ENCODE assay signal across 8 cellular contexts in genomic region chr12:27780612-27781408, GRCh38. TPM values are rescaled to one million over a fixed set of nuclear protein-coding genes. Genes with fewer than 3 reads are reported as not detected.
DNase-seq lines count a peak whose midpoint lies in the region; ATAC-seq, FAIRE-seq and TF ChIP-seq lines count a peak whose summit lies in the region.

No MANE protein-coding gene starts in this region.

- peaks cover 40% of the 10 kb centered on the region for H3K79me2 ChIP-seq in endothelial cell of umbilical vein (ENCODE audit: control insufficient read depth, insufficient read depth, low read length)

- ATAC-seq in GM18499 (IDR thresholded peaks at IDR 0.05; ENCODE audit: insufficient read depth, unreplicated experiment) (peak; percentile 20), activated B cell treated with CpG ODN at 0.5 μM for 24 hours (ENCODE audit: low read depth) (peak; percentile 6), naive B cell (ENCODE audit: low read depth in 2 of 2) (peak; percentile 16 to 17)

- H3K4me3 Mint-ChIP-seq in activated B cell treated with CpG ODN at 0.5 μM for 24 hours (peak overlapping the region; percentile 82), naive B cell (peak overlapping the region; percentile 79 to 92 (median 85))

- POLR2A ChIA-PET in activated B cell treated with CpG ODN at 0.5 μM for 24 hours (lab: Charles Lee), result interaction anchor here (0.8 to 2.2 kb wide), 6 partner anchors 8 to 410 kb away, joined by 3 to 26 read pairs (median 4); partner anchors contain the start of genes CCDC91 and MRPS35
- POLR2A ChIA-PET in endothelial cell of umbilical vein (lab: Charles Lee), result no interaction called here

- in situ Hi-C loops in HAP-1 (cut with MboI; ENCODE audit: low sequenced_read_pairs), result no loop called here

- H3K36me3 Mint-ChIP-seq in activated B cell treated with CpG ODN at 0.5 μM for 24 hours (ENCODE audit: low read depth) (peaks cover 8% of the 10 kb centered on the region), naive B cell (no peaks in the 10 kb centered on the region)

- peaks cover 26% of the 10 kb centered on the region for H3K4me1 ChIP-seq in HAP-1
- H3K4me1 ChIP-seq in endothelial cell of umbilical vein (ENCODE audit: control insufficient read depth, extremely low read depth, insufficient read depth, low read length), result peaks cover 29% of the 10 kb centered on the region
- H3K4me1 ChIP-seq in uterus, result peaks cover 0 to 4% of the 10 kb centered on the region in 2 donors

- FAIRE-seq in endothelial cell of umbilical vein (lab: Jason Lieb, UNC) (peak; percentile 73), D721Med (lab: Jason Lieb, UNC) (no peak)

- H3K36me3 ChIP-seq in HAP-1 (replicated peaks) (no peaks in the 10 kb centered on the region; the same call in 1 of the 2 replicates), endothelial cell of umbilical vein (ENCODE audit: control insufficient read depth in 2 of 2, extremely low read depth in 1 of 2, insufficient read depth in 2 of 2, low read length in 2 of 2) (no peaks in the 10 kb centered on the region), uterus (no peaks in the 10 kb centered on the region)

- dilution Hi-C loops in endothelial cell of umbilical vein (cut with MboI; ENCODE audit: extremely low pct_ligation_motif_present, low sequenced_read_pairs), result no loop called here

- DNase-seq in HAP-1 (ENCODE audit: low spot score in 2 of 2) (peak; percentile 29 to 53), M059J (ENCODE audit: low read depth) (peak; percentile 80), activated B cell treated with CpG ODN at 0.5 μM for 24 hours (no peak), endothelial cell of umbilical vein (ENCODE audit: low read depth, low spot score) (peak; percentile 61), naive B cell (no peak), uterus (peak; percentile 29 to 30), D721Med (ENCODE audit: insufficient read length, low spot score) (no peak)

- H3K27ac Mint-ChIP-seq in activated B cell treated with CpG ODN at 0.5 μM for 24 hours, result peak overlapping the region; percentile 70
- H3K27ac Mint-ChIP-seq in naive B cell, result peak overlapping the region in 4 of 6 donors; percentile 43 to 65 (median 54)

- no peaks in the 10 kb centered on the region for H3K27me3 Mint-ChIP-seq in activated B cell treated with CpG ODN at 0.5 μM for 24 hours
- no peaks in the 10 kb centered on the region for H3K27me3 Mint-ChIP-seq in naive B cell

- H3K9me3 Mint-ChIP-seq in activated B cell treated with CpG ODN at 0.5 μM for 24 hours (no peaks in the 10 kb centered on the region), naive B cell (no peaks in the 10 kb centered on the region)

- H3K9me1 ChIP-seq in endothelial cell of umbilical vein (replicated peaks; ENCODE audit: control insufficient read depth, extremely low read depth, insufficient read depth, low read length), result no peaks in the 10 kb centered on the region

- BruUV-seq in endothelial cell of umbilical vein (replicated peaks; lab: Mats Ljungman, UMichigan), result TSS peak; percentile 48

- TF ChIP-seq CTCF in activated B cell treated with CpG ODN at 0.5 μM for 24 hours (IDR thresholded peaks at IDR 0.05), result no peak
- TF ChIP-seq CTCF in endothelial cell of umbilical vein (IDR thresholded peaks at IDR 0.05; ENCODE audit: extremely low read depth in 1 of 2, insufficient read depth in 1 of 2, low read depth in 1 of 2, low read length in 2 of 2), result no peak
- TF ChIP-seq CTCF in uterus (IDR thresholded peaks at IDR 0.05), result no peak
- no peak for TF ChIP-seq CTCF in D721Med (IDR thresholded peaks at IDR 0.05; ENCODE audit: insufficient read depth, missing control alignments)

- H3K27ac ChIP-seq in endothelial cell of umbilical vein (ENCODE audit: insufficient read depth, low read depth, low read length) (peak overlapping the region; percentile 64), uterus (peak overlapping the region; percentile 88 to 97)

- H3K27me3 ChIP-seq in HAP-1 (ENCODE audit: low read depth) (no peaks in the 10 kb centered on the region), endothelial cell of umbilical vein (ENCODE audit: control insufficient read depth in 2 of 2, insufficient read depth in 2 of 2, low read length in 2 of 2) (no peaks in the 10 kb centered on the region), uterus (no peaks in the 10 kb centered on the region)

- H3K4me1 Mint-ChIP-seq in activated B cell treated with CpG ODN at 0.5 μM for 24 hours, result peaks cover 31% of the 10 kb centered on the region
- H3K4me1 Mint-ChIP-seq in naive B cell, result peaks cover 15 to 34% (median 22%) of the 10 kb centered on the region in 3 donors

- H3K4me2 ChIP-seq in endothelial cell of umbilical vein (ENCODE audit: insufficient read depth, low read length), result peak overlapping the region; percentile 60

- CTCF ChIA-PET in activated B cell treated with CpG ODN at 0.5 μM for 24 hours (lab: Charles Lee), result interaction anchor here (1.1 to 1.9 kb wide), 3 partner anchors 40 to 46 kb away, joined by 3 to 5 read pairs (median 4); no protein-coding TSS in a partner anchor
- CTCF ChIA-PET in endothelial cell of umbilical vein (lab: Charles Lee), result interaction anchor here (0.9 to 2.4 kb wide), 8 partner anchors 13 to 391 kb away, joined by 3 to 20 read pairs (median 6); no protein-coding TSS in a partner anchor

- H3K4me3 ChIP-seq in HAP-1 (peak overlapping the region; percentile 40), endothelial cell of umbilical vein (replicated peaks in 1 of 3; ENCODE audit: insufficient read depth in 1 of 3, low read depth in 1 of 3, low read length in 3 of 3) (peak overlapping the region; percentile 18 to 48 (median 43)), uterus (peak overlapping the region; percentile 60 to 65)

- peak overlapping the region; percentile 78 for H3K9ac ChIP-seq in endothelial cell of umbilical vein (replicated peaks; ENCODE audit: extremely low read depth, insufficient read depth, low read length)

- H3K9me3 ChIP-seq in HAP-1, result no peaks in the 10 kb centered on the region
- H3K9me3 ChIP-seq in endothelial cell of umbilical vein (replicated peaks; ENCODE audit: control insufficient read depth, insufficient read depth, low read length), result no peaks in the 10 kb centered on the region
- H3K9me3 ChIP-seq in uterus, result no peaks in the 10 kb centered on the region

- TF ChIP-seq POLR2A in endothelial cell of umbilical vein (IDR thresholded peaks at IDR 0.05; ENCODE audit: low read depth, low read length), result no peak
- TF ChIP-seq POLR2A in uterus (IDR thresholded peaks at IDR 0.05), result no peak

- no peaks in the 10 kb centered on the region for H4K20me1 ChIP-seq in endothelial cell of umbilical vein (replicated peaks; ENCODE audit: control insufficient read depth, extremely low read depth, insufficient read depth, low read length)

- peak overlapping the region; percentile 9 for H2AFZ ChIP-seq in endothelial cell of umbilical vein (ENCODE audit: low read depth, low read length)

- intact Hi-C loops in activated B cell treated with CpG ODN at 0.5 μM for 24 hours (cut with micrococcal nuclease), result loop anchor here (1.0 to 5.0 kb wide), 5 partner anchors 42 to 411 kb away; partner anchors contain the start of genes CCDC91 and MRPS35
- intact Hi-C loops in endothelial cell of umbilical vein (cut with micrococcal nuclease), result loop anchor here (1.0 kb wide), 1 partner anchor 41 kb away; no protein-coding TSS in a partner anchor
- intact Hi-C loops in uterus (cut with DNase I; ENCODE audit: low total_unique reads), result no loop called here

TF ChIP-seq in endothelial cell of umbilical vein, 7 proteins besides CTCF, POLR2A, EP300 and RAD21:
- TF ChIP-seq FOS (IDR thresholded peaks at IDR 0.05; ENCODE audit: borderline replicate concordance, insufficient read depth, low read length), result no peak
- TF ChIP-seq EZH2 (IDR thresholded peaks at IDR 0.05; ENCODE audit: borderline replicate concordance, low read depth, low read length, severe bottlenecking), result no peak
- no peak for TF ChIP-seq GATA2 (IDR thresholded peaks at IDR 0.05; ENCODE audit: insufficient read depth, insufficient read length, low read depth, low read length)
- no peak for TF ChIP-seq MYC (IDR thresholded peaks at IDR 0.05; ENCODE audit: low read depth, low read length)
- TF ChIP-seq POLR2AphosphoS5 (IDR thresholded peaks at IDR 0.05; ENCODE audit: insufficient read depth, low read depth, low read length), result no peak
- no peak for TF ChIP-seq MAX (IDR thresholded peaks at IDR 0.05; ENCODE audit: insufficient read depth, insufficient read length)
- TF ChIP-seq JUN (IDR thresholded peaks at IDR 0.05; ENCODE audit: borderline replicate concordance, insufficient read depth, insufficient read length, low read depth), result no peak

RNA-seq across cellular contexts. Expression of gene MANSC4, which starts 0.8 kb away (rescaled TPM):
- not detected in 2 replicates for total RNA-seq in M059J (2014; rRNA removed; shearing (Covaris generic))
- total RNA-seq in activated B cell treated with CpG ODN at 0.5 μM for 24 hours (not detected in 2 replicates), endothelial cell of umbilical vein (0.65 TPM in 1 of 2 replicates, not detected in the other), uterus (under 1 TPM in 2 of 4 donors, not detected in 2; 0.48 to 0.73 TPM)
- polyA plus RNA-seq in endothelial cell of umbilical vein (0.11 TPM in 1 of 2 replicates, not detected in the other), naive B cell (ENCODE audit: low read depth in 6 of 6) (not detected)
- polyA plus RNA-seq in endothelial cell of umbilical vein (2011; cell fraction: cytosol; rRNA removed), result 0.22 and 0.30 TPM in 2 replicates
- polyA plus RNA-seq in endothelial cell of umbilical vein (2011; cell fraction: nucleus; rRNA removed), result 0.24 and 0.68 TPM in 2 replicates
- polyA plus RNA-seq in endothelial cell of umbilical vein (2012), result 0.35 TPM in 1 of 2 replicates, not detected in the other
- 0.29 TPM in 1 of 2 replicates, not detected in the other for polyA minus RNA-seq in endothelial cell of umbilical vein
- polyA minus RNA-seq in endothelial cell of umbilical vein (2011; cell fraction: cytosol; rRNA and poly(A)+ RNA removed), result not detected
- polyA minus RNA-seq in endothelial cell of umbilical vein (2011; cell fraction: nucleus; rRNA and poly(A)+ RNA removed), result 0.72 TPM in 1 of 2 replicates, not detected in the other

RNA-seq across cellular contexts. Expression of gene KLHL42, which starts 0.8 kb away (rescaled TPM):
- 9.1 and 13.2 TPM in 2 replicates for total RNA-seq in M059J (2014; rRNA removed; shearing (Covaris generic))
- total RNA-seq in activated B cell treated with CpG ODN at 0.5 μM for 24 hours (15.9 and 19.3 TPM in 2 replicates), endothelial cell of umbilical vein (36.2 and 36.5 TPM in 2 replicates), uterus (10 to 100 TPM; 40.9 to 56.1 (median 45.3) TPM)
- polyA plus RNA-seq in endothelial cell of umbilical vein (20.1 and 22.2 TPM in 2 replicates), naive B cell (ENCODE audit: low read depth in 6 of 6) (10 to 100 TPM in 1 of 6 donors, 1 to 10 TPM in 5; 4.5 to 10.1 (median 7.6) TPM)
- 11.8 and 12.7 TPM in 2 replicates for polyA plus RNA-seq in endothelial cell of umbilical vein (2011; cell fraction: cytosol; rRNA removed)
- polyA plus RNA-seq in endothelial cell of umbilical vein (2011; cell fraction: nucleus; rRNA removed), result 54.7 and 65.3 TPM in 2 replicates
- 15.1 and 19.1 TPM in 2 replicates for polyA plus RNA-seq in endothelial cell of umbilical vein (2012)
- 64.7 and 78.9 TPM in 2 replicates for polyA minus RNA-seq in endothelial cell of umbilical vein
- 15.8 TPM for polyA minus RNA-seq in endothelial cell of umbilical vein (2011; cell fraction: cytosol; rRNA and poly(A)+ RNA removed)
- polyA minus RNA-seq in endothelial cell of umbilical vein (2011; cell fraction: nucleus; rRNA and poly(A)+ RNA removed), result 50.1 and 56.0 TPM in 2 replicates

Comparison
In these comparisons a context has a peak if more than half of its experiments do, and no peak if none do; other contexts are left out.
1. DNase-seq: peak in HAP-1 (2 of 2), M059J (single experiment), endothelial cell of umbilical vein (single experiment) and uterus (2 of 2); none in activated B cell treated with CpG ODN at 0.5 μM for 24 hours (single experiment), naive B cell (single experiment) and D721Med (single experiment).
2. Peak in every context shown above with its lines, with median percentiles within 50 percentile points of each other: ATAC-seq and H3K4me3 ChIP-seq.